In the genomic region with DNA sequence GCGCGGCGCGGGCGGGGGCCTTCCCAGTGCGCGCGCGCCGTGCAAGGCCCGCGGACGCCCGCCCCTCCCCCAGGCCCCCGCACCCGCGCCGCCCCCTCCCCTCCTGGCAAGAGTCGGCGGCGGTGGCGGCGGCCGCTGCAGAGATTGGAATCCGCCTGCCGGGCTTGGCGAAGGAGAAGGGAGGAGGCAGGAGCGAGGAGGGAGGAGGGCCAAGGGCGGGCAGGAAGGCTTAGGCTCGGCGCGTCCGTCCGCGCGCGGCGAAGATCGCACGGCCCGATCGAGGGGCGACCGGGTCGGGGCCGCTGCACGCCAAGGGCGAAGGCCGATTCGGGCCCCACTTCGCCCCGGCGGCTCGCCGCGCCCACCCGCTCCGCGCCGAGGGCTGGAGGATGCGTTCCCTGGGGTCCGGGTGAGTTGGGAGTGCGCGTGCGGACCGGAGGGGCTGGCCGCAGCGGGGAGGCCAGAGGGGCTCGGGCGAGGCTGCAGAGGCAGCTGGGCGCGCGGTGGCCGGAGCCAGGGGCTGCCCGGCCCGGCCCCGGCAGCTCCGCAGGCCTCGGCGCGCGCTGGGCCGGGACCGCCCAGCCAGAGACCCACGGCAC, we compare ENCODE assay signal across 8 cellular contexts. TPM values are rescaled to one million over a fixed set of nuclear protein-coding genes. Genes with fewer than 3 reads are reported as not detected.
DNase-seq lines count a peak whose midpoint lies in the region; ATAC-seq and TF ChIP-seq lines count a peak whose summit lies in the region.

Gene BMPR1A (plus strand): TSS at position 109 of the 599 bp plus-strand sequence. CDS start 119,400 bp downstream, outside the sequence.

- no peaks in the 10 kb centered on the region for H3K36me3 ChIP-seq in esophagus squamous epithelium
- H3K36me3 ChIP-seq in neural cell (ENCODE audit: insufficient read depth, low read length), result no peaks in the 10 kb centered on the region

- no peaks in the 10 kb centered on the region for H4K20me1 ChIP-seq in neural cell (ENCODE audit: insufficient read depth)

- H3K79me2 ChIP-seq in neural cell (replicated peaks; ENCODE audit: insufficient read depth, low read length), result peaks cover 52% of the 10 kb centered on the region

- TF ChIP-seq CTCF in AG04450 (IDR thresholded peaks at IDR 0.05; ENCODE audit: low read depth, low read length), result no peak
- no peak for TF ChIP-seq CTCF in esophagus squamous epithelium (IDR thresholded peaks at IDR 0.05)
- TF ChIP-seq CTCF in neural cell (IDR thresholded peaks at IDR 0.05; ENCODE audit: poor library complexity, severe bottlenecking), result no peak

- peak; percentile 43 for DNase-seq in AG04450 (ENCODE audit: low read depth, low spot score)
- peak; percentile 79 for DNase-seq in SK-MEL-5 (ENCODE audit: low read depth, low spot score)
- peak; percentile 25 for DNase-seq in esophagus squamous epithelium (lab: John Stamatoyannopoulos, UW)
- DNase-seq in MV-4-11 (lab: John Stamatoyannopoulos, UW), result no peak
- DNase-seq in SK-N-DZ (ENCODE audit: low spot score), result no peak

- H3K9me3 ChIP-seq in AG04450 (ENCODE audit: control insufficient read depth, insufficient read depth, low read length) (no peaks in the 10 kb centered on the region; the same call in 1 of the 2 replicates), esophagus squamous epithelium (no peaks in the 10 kb centered on the region), neural cell (ENCODE audit: low read length) (no peaks in the 10 kb centered on the region)

- H3K9me2 ChIP-seq in neural cell (ENCODE audit: insufficient read depth, low read length), result no peaks in the 10 kb centered on the region

- peak within 1 kb of the TSS; percentile 94 for H3K4me2 ChIP-seq in neural cell (ENCODE audit: low read length)

- WGBS in esophagus squamous epithelium, 2 donors, result no CpG with 5 or more reads among the region's 85 CpGs

- intact Hi-C loops in esophagus squamous epithelium (cut with DNase I), result no loop called here

- peak within 1 kb of the TSS; percentile 82 for H3K4me3 ChIP-seq in AG04450 (ENCODE audit: low read depth, low read length)
- H3K4me3 ChIP-seq in esophagus squamous epithelium, result peak within 1 kb of the TSS; percentile 86 to 98 (median 90)
- peak within 1 kb of the TSS; percentile 93 for H3K4me3 ChIP-seq in neural cell (ENCODE audit: low read length)

- TF ChIP-seq RAD21 in neural cell (conservative IDR thresholded peaks at IDR 0.05), result peak; percentile 8

- H3F3A ChIP-seq in neural cell (ENCODE audit: insufficient read depth, low read length, poor library complexity, severe bottlenecking), result no peaks in the 10 kb centered on the region

- in situ Hi-C loops in SK-MEL-5 (cut with HindIII; ENCODE audit: low pct_unique_long_range_greater_than_20kb, low sequenced_read_pairs), result no loop called here

- POLR2A ChIA-PET in AG04450 (lab: Yijun Ruan, JAX), result interaction anchor here (0.6 to 3.0 kb wide), 10 partner anchors 14 to 338 kb away, joined by 3 to 14 read pairs (median 4); partner anchors contain the start of genes GLUD1 and SHLD2

- ATAC-seq in GM18519 (IDR thresholded peaks at IDR 0.05; ENCODE audit: low FRiP score, unreplicated experiment) (peak; percentile 25), HG03025 (IDR thresholded peaks at IDR 0.05; ENCODE audit: low FRiP score, unreplicated experiment) (peak; percentile 24)

- peak within 1 kb of the TSS; percentile 92 for H2AFZ ChIP-seq in neural cell (ENCODE audit: low read depth, low read length)

- H3K4me1 ChIP-seq in esophagus squamous epithelium, result peaks cover 5 to 77% (median 13%) of the 10 kb centered on the region in 3 donors

- peak in 1 of 4 donors; percentile 34 for TF ChIP-seq POLR2A in esophagus squamous epithelium (IDR thresholded peaks at IDR 0.05)

- H3K27me3 ChIP-seq in AG04450 (ENCODE audit: control insufficient read depth, insufficient read depth, low read length) (no peaks in the 10 kb centered on the region), esophagus squamous epithelium (peaks cover 0 to 42% (median 0%) of the 10 kb centered on the region in 4 donors), neural cell (ENCODE audit: insufficient read depth, low read depth, low read length) (no peaks in the 10 kb centered on the region)

- CTCF ChIA-PET in AG04450 (lab: Charles Lee), result interaction anchor here (0.6 to 1.8 kb wide), 4 partner anchors 143 to 182 kb away, joined by 3 to 6 read pairs (median 4); no protein-coding TSS in a partner anchor

- H3K9ac ChIP-seq in neural cell (ENCODE audit: low read length), result peak within 1 kb of the TSS; percentile 97

- no peak for TF ChIP-seq EP300 in neural cell (conservative IDR thresholded peaks at IDR 0.05; ENCODE audit: poor library complexity, severe bottlenecking)

- H3K27ac ChIP-seq in AG04450 (ENCODE audit: low read depth, low read length), result peak within 1 kb of the TSS; percentile 97
- peak within 1 kb of the TSS; percentile 90 to 98 (median 95) for H3K27ac ChIP-seq in esophagus squamous epithelium
- peak within 1 kb of the TSS; percentile 97 for H3K27ac ChIP-seq in neural cell (ENCODE audit: low read length)

TF ChIP-seq in neural cell, 6 proteins besides CTCF, POLR2A, EP300 and RAD21:
- no peak for TF ChIP-seq EZH2 (IDR thresholded peaks at IDR 0.05; ENCODE audit: borderline replicate concordance, insufficient read depth, low read length, poor library complexity, severe bottlenecking)
- TF ChIP-seq, protein P1, sequence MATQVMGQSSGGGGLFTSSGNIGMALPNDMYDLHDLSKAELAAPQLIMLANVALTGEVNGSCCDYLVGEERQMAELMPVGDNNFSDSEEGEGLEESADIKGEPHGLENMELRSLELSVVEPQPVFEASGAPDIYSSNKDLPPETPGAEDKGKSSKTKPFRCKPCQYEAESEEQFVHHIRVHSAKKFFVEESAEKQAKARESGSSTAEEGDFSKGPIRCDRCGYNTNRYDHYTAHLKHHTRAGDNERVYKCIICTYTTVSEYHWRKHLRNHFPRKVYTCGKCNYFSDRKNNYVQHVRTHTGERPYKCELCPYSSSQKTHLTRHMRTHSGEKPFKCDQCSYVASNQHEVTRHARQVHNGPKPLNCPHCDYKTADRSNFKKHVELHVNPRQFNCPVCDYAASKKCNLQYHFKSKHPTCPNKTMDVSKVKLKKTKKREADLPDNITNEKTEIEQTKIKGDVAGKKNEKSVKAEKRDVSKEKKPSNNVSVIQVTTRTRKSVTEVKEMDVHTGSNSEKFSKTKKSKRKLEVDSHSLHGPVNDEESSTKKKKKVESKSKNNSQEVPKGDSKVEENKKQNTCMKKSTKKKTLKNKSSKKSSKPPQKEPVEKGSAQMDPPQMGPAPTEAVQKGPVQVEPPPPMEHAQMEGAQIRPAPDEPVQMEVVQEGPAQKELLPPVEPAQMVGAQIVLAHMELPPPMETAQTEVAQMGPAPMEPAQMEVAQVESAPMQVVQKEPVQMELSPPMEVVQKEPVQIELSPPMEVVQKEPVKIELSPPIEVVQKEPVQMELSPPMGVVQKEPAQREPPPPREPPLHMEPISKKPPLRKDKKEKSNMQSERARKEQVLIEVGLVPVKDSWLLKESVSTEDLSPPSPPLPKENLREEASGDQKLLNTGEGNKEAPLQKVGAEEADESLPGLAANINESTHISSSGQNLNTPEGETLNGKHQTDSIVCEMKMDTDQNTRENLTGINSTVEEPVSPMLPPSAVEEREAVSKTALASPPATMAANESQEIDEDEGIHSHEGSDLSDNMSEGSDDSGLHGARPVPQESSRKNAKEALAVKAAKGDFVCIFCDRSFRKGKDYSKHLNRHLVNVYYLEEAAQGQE (IDR thresholded peaks at IDR 0.05; ENCODE audit: borderline replicate concordance), result no peak
- no peak for TF ChIP-seq TAF1 (IDR thresholded peaks at IDR 0.05; ENCODE audit: low read depth)
- no peak for TF ChIP-seq POLR2AphosphoS5 (IDR thresholded peaks at IDR 0.05)
- no peak for TF ChIP-seq MXI1 (conservative IDR thresholded peaks at IDR 0.05; ENCODE audit: poor library complexity, severe bottlenecking)
- no peak for TF ChIP-seq SMC3 (conservative IDR thresholded peaks at IDR 0.05; ENCODE audit: poor library complexity)
TF ChIP-seq in neural cell: peak in this region for 0.

RNA-seq across cellular contexts. Expression of gene BMPR1A, which starts in this region (rescaled TPM):
- polyA plus RNA-seq in AG04450 (2011; rRNA removed) (32.7 and 41.9 TPM in 2 replicates), neural cell (27.7 and 29.9 TPM in 2 replicates)
- polyA minus RNA-seq in AG04450 (2011; rRNA and poly(A)+ RNA removed), result 55.8 and 88.5 TPM in 2 replicates
- total RNA-seq in SK-MEL-5 (2014; rRNA removed; shearing (Covaris generic)), result 25.2 and 31.6 TPM in 2 replicates
- 13.4 and 17.9 TPM in 2 replicates for polyA plus RNA-seq in SK-MEL-5 (2015; cell fraction: cytosol; rRNA removed)
- 15.9 and 17.7 TPM in 2 replicates for polyA plus RNA-seq in SK-MEL-5 (2015; cell fraction: nucleus; rRNA removed)
- 10 to 100 TPM in 3 of 4 donors, 1 to 10 TPM in 1; 5.2 to 40.2 (median 26.0) TPM for total RNA-seq in esophagus squamous epithelium
- 60.9 and 64.1 TPM in 2 replicates for polyA minus RNA-seq in neural cell
- polyA plus RNA-seq in SK-N-DZ (2014; cell fraction: cytosol; rRNA removed), result 29.7 and 29.9 TPM in 2 replicates
- 19.5 and 22.7 TPM in 2 replicates for polyA plus RNA-seq in SK-N-DZ (2014; cell fraction: nucleus; rRNA removed)

Comparison
In these comparisons a context has a peak if more than half of its experiments do, and no peak if none do; other contexts are left out.
1. DNase-seq: peak in AG04450 (single experiment), SK-MEL-5 (single experiment) and esophagus squamous epithelium (single experiment); none in MV-4-11 (single experiment) and SK-N-DZ (single experiment).
2. Peak in every context shown above with its lines, with median percentiles within 50 percentile points of each other: H3K27ac ChIP-seq and H3K4me3 ChIP-seq.